8 cellular contexts compared by ENCODE assay signal in the genomic region with DNA sequence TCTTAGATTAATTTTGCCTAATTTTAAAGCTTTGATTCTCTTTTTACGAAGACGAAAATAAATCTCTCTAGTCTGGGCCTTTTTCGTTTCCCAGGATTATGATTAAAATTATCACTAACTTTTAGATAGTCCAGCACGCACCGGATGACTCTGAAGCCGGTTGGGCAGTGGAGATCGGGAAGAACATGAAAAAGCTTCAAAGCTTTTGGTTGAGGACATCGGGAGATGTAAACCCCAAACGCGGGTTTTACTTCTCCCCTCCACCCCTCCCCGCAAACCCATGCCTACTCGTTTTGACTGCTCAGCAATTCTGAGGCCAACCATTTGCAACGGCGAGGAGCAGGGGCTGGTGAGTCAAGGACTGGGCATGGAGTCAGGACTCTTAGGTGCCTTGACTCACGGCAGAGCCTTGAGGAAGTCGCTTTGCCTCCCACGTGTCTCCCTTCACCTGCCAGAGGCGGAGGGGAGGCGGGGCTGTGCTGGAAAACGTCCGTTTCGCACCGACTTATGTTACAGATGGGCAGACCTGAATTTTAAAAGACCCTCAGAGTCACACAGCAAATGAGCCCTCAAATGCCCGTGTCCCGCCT. TPM values are rescaled to one million over a fixed set of nuclear protein-coding genes. Genes with fewer than 3 reads are reported as not detected.
DNase-seq lines count a peak whose midpoint lies in the region; ATAC-seq and TF ChIP-seq lines count a peak whose summit lies in the region.

No MANE protein-coding gene starts in this region.

- CTCF ChIA-PET in CD4-positive, alpha-beta T cell (lab: Charles Lee) = interaction anchor here (1.2 kb wide), 1 partner anchor 121 kb away, joined by 3 read pairs; no protein-coding TSS in a partner anchor
- CTCF ChIA-PET in HEK293T (lab: Yijun Ruan, JAX) = no interaction called here

- H3K36me3 ChIP-seq in muscle layer of duodenum (ENCODE audit: control insufficient read depth in 1 of 2, insufficient read depth in 2 of 2, low read length in 2 of 2) = peaks cover 0 to 5% of the 10 kb centered on the region in 2 donors

- peaks cover 4% of the 10 kb centered on the region for H3K36me3 Mint-ChIP-seq in CD4-positive, alpha-beta T cell (ENCODE audit: low read depth)

- no peaks in the 10 kb centered on the region for H3K9me3 Mint-ChIP-seq in CD4-positive, alpha-beta T cell

- TF ChIP-seq CTCF in CD4-positive, alpha-beta T cell (IDR thresholded peaks at IDR 0.05) = no peak

- POLR2A ChIA-PET in CD4-positive, alpha-beta T cell (lab: Charles Lee) = interaction anchor here (0.9 to 1.3 kb wide), 5 partner anchors 12 to 130 kb away, joined by 3 to 10 read pairs (median 3); partner anchors contain the start of gene SYNRG
- POLR2A ChIA-PET in HEK293T (lab: Yijun Ruan, JAX) = interaction anchor here (0.5 to 1.2 kb wide), 7 partner anchors 11 to 811 kb away, joined by 3 to 5 read pairs (median 3); partner anchors contain the start of genes ACACA and TADA2A

- no peaks in the 10 kb centered on the region for H3K27me3 Mint-ChIP-seq in CD4-positive, alpha-beta T cell

- H3K4me3 Mint-ChIP-seq in CD4-positive, alpha-beta T cell = peak overlapping the region; percentile 98

- no peaks in the 10 kb centered on the region for H3K27me3 ChIP-seq in CD4-positive, alpha-beta T cell (ENCODE audit: control insufficient read depth, insufficient read depth, low read length)
- H3K27me3 ChIP-seq in muscle layer of duodenum (ENCODE audit: low read depth, low read length) = no peaks in the 10 kb centered on the region

- DNase-seq in CD4-positive, alpha-beta T cell = peak; percentile 26 to 63 (median 48)
- DNase-seq in HEK293T (ENCODE audit: extremely low spot score) (peak; percentile 19), NCI-H69 (lab: John Stamatoyannopoulos, UW) (peak; percentile 89), activated T-cell treated with anti-CD3 and anti-CD28 coated beads for 48 hours (ENCODE audit: low read depth) (peak; percentile 52)
- DNase-seq in stimulated activated CD8-positive, alpha-beta memory T cell treated with anti-CD3 and anti-CD28 coated beads, Interleukin-7, amount 100 ng/mL, for 1 hour (ENCODE audit: low read depth in 2 of 2) = peak; percentile 15 to 17

- no peaks in the 10 kb centered on the region for H3K9me3 ChIP-seq in CD4-positive, alpha-beta T cell (ENCODE audit: control insufficient read depth, low read length)
- no peaks in the 10 kb centered on the region for H3K9me3 ChIP-seq in muscle layer of duodenum (ENCODE audit: control insufficient read depth in 1 of 2, low read length in 2 of 2)

- H3K27ac Mint-ChIP-seq in CD4-positive, alpha-beta T cell = peak overlapping the region; percentile 91

- ATAC-seq in CD4-positive, alpha-beta T cell (ENCODE audit: poor library complexity) = peak; percentile 33
- ATAC-seq in esophagus mucosa (peak; percentile 86), HG03457 (IDR thresholded peaks at IDR 0.05; ENCODE audit: unreplicated experiment) (no peak)

- H3K4me1 ChIP-seq in muscle layer of duodenum (ENCODE audit: control insufficient read depth in 1 of 2, insufficient read depth in 2 of 2, low read length in 2 of 2) = peaks cover 5 to 41% of the 10 kb centered on the region in 2 donors

- intact Hi-C loops in CD4-positive, alpha-beta T cell (cut with DNase I, micrococcal nuclease) = loop anchor here (1.0 to 10.0 kb wide), 6 partner anchors 81 to 1004 kb away; partner anchors contain the start of genes AATF (in 1 of the 2), ACACA (in 1 of the 2), SYNRG (in 1 of the 2) and TADA2A (in 1 of the 2)

- peak overlapping the region; percentile 77 to 87 for H3K4me3 ChIP-seq in muscle layer of duodenum (ENCODE audit: low read depth in 1 of 2, low read length in 2 of 2)

- peaks cover 30% of the 10 kb centered on the region for H3K4me1 Mint-ChIP-seq in CD4-positive, alpha-beta T cell (ENCODE audit: low read depth)

- peak overlapping the region; percentile 59 for H3K27ac ChIP-seq in CD4-positive, alpha-beta T cell (ENCODE audit: low read depth, low read length)
- H3K27ac ChIP-seq in muscle layer of duodenum (ENCODE audit: low read length) = peak overlapping the region; percentile 47

TF ChIP-seq in HEK293T, 16 proteins besides CTCF, POLR2A, EP300 and RAD21:
- TF ChIP-seq SUZ12 (IDR thresholded peaks at IDR 0.05) (no peak), NFRKB (IDR thresholded peaks at IDR 0.05) (no peak), L3MBTL2 (conservative IDR thresholded peaks at IDR 0.05) (peak; percentile 70)
- TF ChIP-seq, protein P1, sequence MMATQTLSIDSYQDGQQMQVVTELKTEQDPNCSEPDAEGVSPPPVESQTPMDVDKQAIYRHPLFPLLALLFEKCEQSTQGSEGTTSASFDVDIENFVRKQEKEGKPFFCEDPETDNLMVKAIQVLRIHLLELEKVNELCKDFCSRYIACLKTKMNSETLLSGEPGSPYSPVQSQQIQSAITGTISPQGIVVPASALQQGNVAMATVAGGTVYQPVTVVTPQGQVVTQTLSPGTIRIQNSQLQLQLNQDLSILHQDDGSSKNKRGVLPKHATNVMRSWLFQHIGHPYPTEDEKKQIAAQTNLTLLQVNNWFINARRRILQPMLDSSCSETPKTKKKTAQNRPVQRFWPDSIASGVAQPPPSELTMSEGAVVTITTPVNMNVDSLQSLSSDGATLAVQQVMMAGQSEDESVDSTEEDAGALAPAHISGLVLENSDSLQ (IDR thresholded peaks at IDR 0.05) = no peak

RNA-seq across cellular contexts. Expression of gene DUSP14, which starts 1.0 kb away (rescaled TPM):
- total RNA-seq in CD4-positive, alpha-beta T cell = 1 to 10 TPM; 4.4 to 4.9 TPM
- total RNA-seq in esophagus mucosa = 14.2 TPM

Comparison
In these comparisons a context has a peak if more than half of its experiments do, and no peak if none do; other contexts are left out.
1. DNase-seq: peak in every context shown above with its lines; median percentile 89 in NCI-H69; 52 in activated T-cell treated with anti-CD3 and anti-CD28 coated beads for 48 hours; 48 in CD4-positive, alpha-beta T cell; 19 in HEK293T; 16 in stimulated activated CD8-positive, alpha-beta memory T cell treated with anti-CD3 and anti-CD28 coated beads, Interleukin-7, amount 100 ng/mL, for 1 hour.